ENCODE assay signal across 14 cellular contexts in genomic region chr17:38441429-38442061, GRCh38. TPM values are rescaled to one million over a fixed set of nuclear protein-coding genes. Genes with fewer than 3 reads are reported as not detected.
DNase-seq lines count a peak whose midpoint lies in the region; ATAC-seq and TF ChIP-seq lines count a peak whose summit lies in the region.
"Had no signal": no experiment of that assay in that cellular context is flagged by ENCODE, and none has a peak within 500 bp of the region (broad histone marks: within the 10 kb centered on the region; RNA-seq: fewer than 3 reads in every experiment).

No MANE protein-coding gene starts in this region.

- peak overlapping the region; percentile 25 for H3K4me3 Mint-ChIP-seq in neural progenitor cell

- peak overlapping the region; percentile 72 for H3K27ac Mint-ChIP-seq in neural progenitor cell

- no peaks in the 10 kb centered on the region for H3K79me2 ChIP-seq in neural progenitor cell (ENCODE audit: low read depth)

- ATAC-seq in Right ventricle myocardium superior (ENCODE audit: poor library complexity) (peak; percentile 37), aorta (ENCODE audit: low FRiP score) (peak; percentile 39), GM19467 (IDR thresholded peaks at IDR 0.05; ENCODE audit: unreplicated experiment) (no peak)

- POLR2A ChIA-PET in RWPE1 (lab: Yijun Ruan, JAX; ENCODE audit: low non-redundant PET) = no interaction called here

- H3K27ac ChIP-seq in RWPE1 = peak overlapping the region; percentile 59; the same call in 1 of the 2 replicates
- no peak overlapping the region for H3K27ac ChIP-seq in neural progenitor cell
- H3K27ac ChIP-seq in aorta (ENCODE audit: low read depth in 1 of 2, low read length in 2 of 2) = peak overlapping the region in 1 of 2 donors; percentile 81

- CTCF ChIA-PET in RWPE1 (lab: Yijun Ruan, JAX) = interaction anchor here (0.8 kb wide), 1 partner anchor 18 kb away, joined by 3 read pairs; no protein-coding TSS in a partner anchor

- TF ChIP-seq CTCF in RWPE1 (conservative IDR thresholded peaks at IDR 0.05; ENCODE audit: low read depth) (no peak), neural progenitor cell (IDR thresholded peaks at IDR 0.05) (no peak)

- no peaks in the 10 kb centered on the region for H3K36me3 ChIP-seq in neural progenitor cell
- no peaks in the 10 kb centered on the region for H3K36me3 ChIP-seq in aorta (ENCODE audit: control insufficient read depth in 1 of 2, insufficient read depth in 2 of 2, low read length in 1 of 2)

- H3K9ac ChIP-seq in neural progenitor cell = no peak overlapping the region

- H3K9me3 Mint-ChIP-seq in neural progenitor cell = peaks cover 2% of the 10 kb centered on the region

- peaks cover 11% of the 10 kb centered on the region for H3K27me3 Mint-ChIP-seq in neural progenitor cell (ENCODE audit: insufficient read depth, low read depth)

- H3F3A ChIP-seq in neural progenitor cell (ENCODE audit: low read depth) = peaks cover 7% of the 10 kb centered on the region

- H3K9me3 ChIP-seq in neural progenitor cell (ENCODE audit: low read depth) = no peaks in the 10 kb centered on the region
- no peaks in the 10 kb centered on the region for H3K9me3 ChIP-seq in aorta (ENCODE audit: control insufficient read depth, low read length)

- H4K20me1 ChIP-seq in neural progenitor cell (ENCODE audit: low read depth) = no peaks in the 10 kb centered on the region

- no peak overlapping the region for H2AFZ ChIP-seq in neural progenitor cell (replicated peaks)

- WGBS in aorta, 2 donors = 14 to 24% methylated on average over 9 of the region's 9 CpGs

- H3K4me1 ChIP-seq in neural progenitor cell (peaks cover 18% of the 10 kb centered on the region), aorta (ENCODE audit: control insufficient read depth in 1 of 2, insufficient read depth in 2 of 2, low read length in 2 of 2) (peaks cover 0 to 2% of the 10 kb centered on the region in 2 donors)

- intact Hi-C loops in Right ventricle myocardium superior (cut with DNase I) (loop anchor here (5.0 kb wide), 1 partner anchor 36 kb away; no protein-coding TSS in a partner anchor), aorta (cut with DNase I) (loop anchor here (2.0 to 10.0 kb wide), 3 partner anchors 41 to 233 kb away; partner anchors contain the start of gene EPOP (in 1 of the 2))

- DNase-seq in RWPE1 (ENCODE audit: low spot score) = no peak
- no peak for DNase-seq in Right ventricle myocardium superior
- no peak for DNase-seq in neural progenitor cell (ENCODE audit: low spot score)
- DNase-seq in aorta = no peak
- DNase-seq in NCI-H2029 (lab: John Stamatoyannopoulos, UW) = no peak
- DNase-seq in NK-92 treated with Interleukin-12 subunit alpha and Interleukin-12 subunit beta, amount 100 ng/mL, for 24 hours (lab: John Stamatoyannopoulos, UW) = no peak
- DNase-seq: activated CD8-positive, alpha-beta memory T cell treated with anti-CD3 and anti-CD28 coated beads for 24 hours; activated naive CD4-positive, alpha-beta T cell treated with anti-CD3 and anti-CD28 coated beads, Interleukin-2, amount 50 U/mL, for 16 hours; activated T-cell treated with anti-CD3 and anti-CD28 coated beads, Interleukin-2, amount 50 U/mL, for 48 hours; DND-41; HCEC 1CT; NCI-H1417; NCI-H524 had no signal

- no peak overlapping the region for H3K4me2 ChIP-seq in neural progenitor cell

- H3K4me1 Mint-ChIP-seq in neural progenitor cell = peaks cover 14% of the 10 kb centered on the region

- H3K27me3 ChIP-seq in neural progenitor cell (no peaks in the 10 kb centered on the region), aorta (ENCODE audit: control insufficient read depth in 1 of 2, insufficient read depth in 2 of 2, low read length in 1 of 2) (no peaks in the 10 kb centered on the region)

- H3K4me3 ChIP-seq in neural progenitor cell (no peak overlapping the region), aorta (ENCODE audit: low read length in 2 of 2) (no peak overlapping the region)

- H3K36me3 Mint-ChIP-seq in neural progenitor cell = no peaks in the 10 kb centered on the region

RNA-seq across cellular contexts. Expression of gene ARHGAP23, which starts 13.3 kb away (rescaled TPM):
- total RNA-seq in Right ventricle myocardium superior (58.3 TPM), neural progenitor cell (ENCODE audit: low replicate concordance) (6.1 and 14.2 TPM in 2 replicates), aorta (100 to 1,000 TPM; 110 to 126 TPM)
- 10 to 100 TPM in 1 of 2 donors, 1 to 10 TPM in 1; 6.9 to 31.6 TPM for polyA plus RNA-seq in aorta
